ENCODE assay signal across 8 cellular contexts in the genomic region with DNA sequence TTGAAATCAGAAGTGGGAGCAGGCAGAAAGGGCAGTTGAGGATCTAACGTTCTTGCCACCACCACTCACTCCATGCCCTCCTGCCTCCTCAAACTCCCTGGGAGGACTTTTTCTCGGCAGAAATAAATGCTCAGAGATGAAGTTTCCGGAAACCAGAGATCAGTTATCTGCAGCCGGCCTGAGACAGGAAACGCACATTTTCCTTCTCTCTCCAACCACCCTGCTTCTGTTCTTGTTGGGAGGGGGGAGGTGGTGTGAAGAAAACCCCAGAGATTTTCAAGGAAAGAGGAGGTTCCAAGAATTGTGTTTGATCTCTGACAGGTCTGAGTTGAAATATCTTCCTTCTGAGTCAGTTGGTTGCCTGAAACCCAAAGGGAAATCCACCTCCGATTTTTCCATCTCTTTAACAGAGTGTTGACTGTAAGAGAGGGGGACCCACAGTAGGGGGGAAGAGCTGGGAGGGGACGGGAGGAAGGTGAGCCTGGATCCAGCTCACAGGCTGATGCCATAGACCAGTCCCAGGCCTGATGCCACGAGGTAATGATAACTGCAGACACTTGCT.
A peak's percentile ranks its signal among the peaks of the same experiment; 100 is the strongest.
DNase-seq lines count a peak whose midpoint lies in the region; ATAC-seq and TF ChIP-seq lines count a peak whose summit lies in the region.

No MANE protein-coding gene starts in this region.

- H3K27me3 Mint-ChIP-seq in endothelial cell (ENCODE audit: unreplicated experiment) = peaks cover 8% of the 10 kb centered on the region
- no peaks in the 10 kb centered on the region for H3K27me3 Mint-ChIP-seq in stimulated activated memory B cell treated with anti-CD40 and anti-IgM and Interleukin-4, amounts not matched to agents 10 μg/mL and 1 μg/mL and 100 μg/mL, for 72 hours

- no peaks in the 10 kb centered on the region for H3K9me3 Mint-ChIP-seq in endothelial cell (ENCODE audit: unreplicated experiment)
- H3K9me3 Mint-ChIP-seq in stimulated activated memory B cell treated with anti-CD40 and anti-IgM and Interleukin-4, amounts not matched to agents 10 μg/mL and 1 μg/mL and 100 μg/mL, for 72 hours = no peaks in the 10 kb centered on the region

- peak overlapping the region; percentile 80 for H3K4me3 Mint-ChIP-seq in endothelial cell (ENCODE audit: unreplicated experiment)
- no peak overlapping the region for H3K4me3 Mint-ChIP-seq in stimulated activated memory B cell treated with anti-CD40 and anti-IgM and Interleukin-4, amounts not matched to agents 10 μg/mL and 1 μg/mL and 100 μg/mL, for 72 hours

- TF ChIP-seq CTCF in endothelial cell (IDR thresholded peaks at IDR 0.05; ENCODE audit: unreplicated experiment) = no peak

- peaks cover 81% of the 10 kb centered on the region for H3K36me3 Mint-ChIP-seq in endothelial cell (ENCODE audit: low read depth, unreplicated experiment)
- no peaks in the 10 kb centered on the region for H3K36me3 Mint-ChIP-seq in stimulated activated memory B cell treated with anti-CD40 and anti-IgM and Interleukin-4, amounts not matched to agents 10 μg/mL and 1 μg/mL and 100 μg/mL, for 72 hours

- H3K4me1 Mint-ChIP-seq in endothelial cell (ENCODE audit: unreplicated experiment) = peaks cover 56% of the 10 kb centered on the region
- H3K4me1 Mint-ChIP-seq in stimulated activated memory B cell treated with anti-CD40 and anti-IgM and Interleukin-4, amounts not matched to agents 10 μg/mL and 1 μg/mL and 100 μg/mL, for 72 hours = peaks cover 51% of the 10 kb centered on the region

- H3K27ac Mint-ChIP-seq in endothelial cell (ENCODE audit: unreplicated experiment) = peak overlapping the region; percentile 99
- H3K27ac Mint-ChIP-seq in stimulated activated memory B cell treated with anti-CD40 and anti-IgM and Interleukin-4, amounts not matched to agents 10 μg/mL and 1 μg/mL and 100 μg/mL, for 72 hours = peak overlapping the region; percentile 77

- ATAC-seq in stimulated activated memory B cell treated with anti-CD40 and anti-IgM and Interleukin-4, amounts not matched to agents 10 μg/mL and 1 μg/mL and 100 μg/mL, for 72 hours = no peak
- ATAC-seq in GM21717 (IDR thresholded peaks at IDR 0.05; ENCODE audit: unreplicated experiment) (no peak), HG02759 (IDR thresholded peaks at IDR 0.05; ENCODE audit: unreplicated experiment) (no peak)

- DNase-seq in activated naive CD4-positive, alpha-beta T cell treated with Interleukin-2 at 50 U/mL for 16 hours = peak; percentile 43
- DNase-seq in activated naive CD4-positive, alpha-beta T cell (lab: John Stamatoyannopoulos, UW) = no peak
- DNase-seq in activated CD4-positive, alpha-beta T cell treated with anti-CD3 and anti-CD28 coated beads, Interleukin-2, amount 50 U/mL, for 4 hours = peak; percentile 12 to 15
- DNase-seq in endothelial cell (ENCODE audit: low spot score) (peak; percentile 25), COLO668 (lab: John Stamatoyannopoulos, UW; ENCODE audit: unreplicated experiment) (no peak)

Comparison
In these comparisons a context has a peak if more than half of its experiments do, and no peak if none do; other contexts are left out.
1. DNase-seq: peak in activated naive CD4-positive, alpha-beta T cell treated with Interleukin-2 at 50 U/mL for 16 hours (single experiment), activated CD4-positive, alpha-beta T cell treated with anti-CD3 and anti-CD28 coated beads, Interleukin-2, amount 50 U/mL, for 4 hours (2 of 2) and endothelial cell (single experiment); none in activated naive CD4-positive, alpha-beta T cell (0 of 4) and COLO668 (single experiment).